9 cellular contexts compared by ENCODE assay signal in the genomic region with DNA sequence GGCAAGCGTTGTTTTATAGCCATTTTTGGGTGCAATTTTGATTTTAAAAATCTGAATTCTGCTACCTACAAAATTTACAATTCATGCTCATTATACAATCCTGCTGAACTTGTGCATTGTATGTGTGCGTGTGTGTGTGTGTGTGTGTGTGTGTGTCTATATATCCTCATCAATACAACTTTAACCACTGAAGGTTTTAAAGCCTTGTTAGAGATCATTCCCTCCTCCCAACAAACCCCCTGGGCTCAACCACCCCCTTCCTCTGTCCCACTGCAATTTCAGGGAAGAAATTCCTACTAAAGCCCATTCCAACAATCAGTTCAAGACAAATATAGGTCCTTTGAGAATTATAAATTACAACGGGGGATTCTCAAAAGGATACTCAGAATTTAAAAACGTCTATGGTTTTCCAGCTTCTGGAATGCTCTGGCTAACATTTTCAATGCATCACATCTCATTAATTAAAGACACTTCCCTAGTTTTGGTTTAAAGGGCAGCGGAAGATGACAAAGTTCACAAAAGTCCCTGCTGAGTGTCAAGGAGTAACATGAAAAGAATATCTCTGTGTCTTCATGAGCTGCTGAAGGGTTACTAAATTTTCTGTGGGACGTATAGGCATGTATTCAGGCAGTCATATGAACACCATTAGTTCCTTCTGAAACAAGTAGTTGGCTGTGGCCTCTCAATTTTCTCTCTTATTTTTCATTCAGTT. TPM values are rescaled to one million over a fixed set of nuclear protein-coding genes. Genes with fewer than 3 reads are reported as not detected.
DNase-seq lines count a peak whose midpoint lies in the region; ATAC-seq lines count a peak whose summit lies in the region.
"Had no signal": no experiment of that assay in that cellular context is flagged by ENCODE, and none has a peak within 500 bp of the region (broad histone marks: within the 10 kb centered on the region; RNA-seq: fewer than 3 reads in every experiment).

No MANE protein-coding gene starts in this region.

- no peak overlapping the region for H3K27ac Mint-ChIP-seq in activated CD4-positive, alpha-beta T cell treated with anti-CD3 and anti-CD28 coated beads, Interleukin-2, amount 10 ng/mL, durations not matched to agents 24 days and 14 days
- peak overlapping the region; percentile 46 for H3K27ac Mint-ChIP-seq in activated naive CD8-positive, alpha-beta T cell treated with anti-CD3 and anti-CD28 coated beads, Interleukin-2, amount 50 U/mL, for 24 hours
- no peak overlapping the region for H3K27ac Mint-ChIP-seq in immature natural killer cell

- H3K27ac ChIP-seq in thymus (ENCODE audit: low read depth), result no peak overlapping the region

- H3K9me3 ChIP-seq in thymus (ENCODE audit: control insufficient read depth), result no peaks in the 10 kb centered on the region

- intact Hi-C loops in activated CD4-positive, alpha-beta T cell treated with anti-CD3 and anti-CD28 coated beads, Interleukin-2, amount 10 ng/mL, durations not matched to agents 24 days and 14 days (cut with micrococcal nuclease), result loop anchor here (1.0 kb wide), 1 partner anchor 8 kb away; no protein-coding TSS in a partner anchor

- H3K27me3 Mint-ChIP-seq in activated CD4-positive, alpha-beta T cell treated with anti-CD3 and anti-CD28 coated beads, Interleukin-2, amount 10 ng/mL, durations not matched to agents 24 days and 14 days, result peaks cover 16% of the 10 kb centered on the region
- peaks cover 11% of the 10 kb centered on the region for H3K27me3 Mint-ChIP-seq in activated naive CD8-positive, alpha-beta T cell treated with anti-CD3 and anti-CD28 coated beads, Interleukin-2, amount 50 U/mL, for 24 hours
- peaks cover 4 to 10% (median 8%) of the 10 kb centered on the region in 3 donors for H3K27me3 Mint-ChIP-seq in immature natural killer cell (ENCODE audit: low read depth in 3 of 3)

- H3K36me3 Mint-ChIP-seq in activated CD4-positive, alpha-beta T cell treated with anti-CD3 and anti-CD28 coated beads, Interleukin-2, amount 10 ng/mL, durations not matched to agents 24 days and 14 days (ENCODE audit: low read depth), result no peaks in the 10 kb centered on the region
- no peaks in the 10 kb centered on the region for H3K36me3 Mint-ChIP-seq in activated naive CD8-positive, alpha-beta T cell treated with anti-CD3 and anti-CD28 coated beads, Interleukin-2, amount 50 U/mL, for 24 hours (ENCODE audit: low read depth)
- no peaks in the 10 kb centered on the region for H3K36me3 Mint-ChIP-seq in immature natural killer cell

- 63% methylated on average over 6 of the region's 6 CpGs for WGBS in thymus

- peak overlapping the region; percentile 94 for H3K4me3 Mint-ChIP-seq in activated CD4-positive, alpha-beta T cell treated with anti-CD3 and anti-CD28 coated beads, Interleukin-2, amount 10 ng/mL, durations not matched to agents 24 days and 14 days
- peak overlapping the region; percentile 87 for H3K4me3 Mint-ChIP-seq in activated naive CD8-positive, alpha-beta T cell treated with anti-CD3 and anti-CD28 coated beads, Interleukin-2, amount 50 U/mL, for 24 hours
- peak overlapping the region; percentile 83 to 88 (median 87) for H3K4me3 Mint-ChIP-seq in immature natural killer cell

- ATAC-seq in activated naive CD8-positive, alpha-beta T cell treated with anti-CD3 and anti-CD28 coated beads, Interleukin-2, amount 50 U/mL, for 24 hours, result no peak
- ATAC-seq in GM21717 (IDR thresholded peaks at IDR 0.05; ENCODE audit: unreplicated experiment), result no peak

- no peaks in the 10 kb centered on the region for H3K9me3 Mint-ChIP-seq in activated CD4-positive, alpha-beta T cell treated with anti-CD3 and anti-CD28 coated beads, Interleukin-2, amount 10 ng/mL, durations not matched to agents 24 days and 14 days
- no peaks in the 10 kb centered on the region for H3K9me3 Mint-ChIP-seq in activated naive CD8-positive, alpha-beta T cell treated with anti-CD3 and anti-CD28 coated beads, Interleukin-2, amount 50 U/mL, for 24 hours
- H3K9me3 Mint-ChIP-seq in immature natural killer cell, result peaks cover 0 to 16% (median 3%) of the 10 kb centered on the region in 6 donors

- H3K27me3 ChIP-seq in thymus (ENCODE audit: control insufficient read depth, insufficient read depth), result no peaks in the 10 kb centered on the region

- H3K4me1 ChIP-seq in thymus (ENCODE audit: control insufficient read depth, insufficient read depth, low read length), result no peaks in the 10 kb centered on the region

- no peak for DNase-seq in activated CD4-positive, alpha-beta T cell treated with anti-CD3 and anti-CD28 coated beads, Interleukin-2, amount 10 ng/mL, durations not matched to agents 24 days and 14 days
- no peak for DNase-seq in activated CD4-positive, alpha-beta T cell treated with anti-CD3 and anti-CD28 coated beads for 48 hours
- no peak for DNase-seq in activated naive CD8-positive, alpha-beta T cell treated with anti-CD3 and anti-CD28 coated beads, Interleukin-2, amount 50 U/mL, for 24 hours
- DNase-seq in immature natural killer cell (no peak), NCI-H1092 treated with DMSO at 0.1 percent for 48 hours (lab: John Stamatoyannopoulos, UW) (no peak), OCI-M2 (lab: John Stamatoyannopoulos, UW; ENCODE audit: unreplicated experiment) (no peak)
- DNase-seq: activated gamma-delta T cell treated with Interleukin-2 at 50 U/mL for 16 hours had no signal

- no peaks in the 10 kb centered on the region for H3K36me3 ChIP-seq in thymus (ENCODE audit: control insufficient read depth, insufficient read depth)

- peak overlapping the region; percentile 41 for H3K4me3 ChIP-seq in thymus (ENCODE audit: low read length)

- peaks cover 24% of the 10 kb centered on the region for H3K4me1 Mint-ChIP-seq in activated CD4-positive, alpha-beta T cell treated with anti-CD3 and anti-CD28 coated beads, Interleukin-2, amount 10 ng/mL, durations not matched to agents 24 days and 14 days
- peaks cover 27% of the 10 kb centered on the region for H3K4me1 Mint-ChIP-seq in activated naive CD8-positive, alpha-beta T cell treated with anti-CD3 and anti-CD28 coated beads, Interleukin-2, amount 50 U/mL, for 24 hours
- H3K4me1 Mint-ChIP-seq in immature natural killer cell, result peaks cover 14 to 32% of the 10 kb centered on the region in 2 donors

RNA-seq across cellular contexts. Expression of a gene that starts 0.9 kb away (rescaled TPM):
- 0.14 and 0.26 TPM in 2 replicates for total RNA-seq in activated CD4-positive, alpha-beta T cell treated with anti-CD3 and anti-CD28 coated beads, Interleukin-2, amount 10 ng/mL, durations not matched to agents 24 days and 14 days
- polyA plus RNA-seq in immature natural killer cell (under 1 TPM in 1 of 3 donors, not detected in 2; 0.47 TPM), thymus (0.27 TPM)
